22 cellular contexts compared by ENCODE assay signal in the genomic region with DNA sequence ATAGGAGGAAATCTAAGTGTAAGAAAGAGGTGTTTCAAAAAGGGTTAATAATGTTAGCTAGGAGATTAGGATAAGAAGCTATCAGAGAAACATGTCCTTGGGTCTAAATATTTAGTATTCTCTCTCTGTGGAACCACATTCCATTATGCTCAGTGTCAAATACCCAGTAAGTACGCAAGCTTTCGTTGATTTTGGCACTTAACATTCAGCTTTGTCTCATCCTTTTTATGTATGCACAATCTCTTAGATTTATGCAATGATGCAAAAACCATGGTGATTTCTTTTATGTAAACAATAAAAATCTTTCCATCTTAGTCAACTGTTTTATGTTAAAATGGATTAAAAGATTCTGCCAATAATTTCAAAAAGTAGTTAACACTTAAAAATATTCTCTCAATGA.
"Had no signal": no experiment of that assay in that cellular context is flagged by ENCODE, and none has a peak within 500 bp of the region (broad histone marks: within the 10 kb centered on the region; RNA-seq: fewer than 3 reads in every experiment).

No MANE protein-coding gene starts in this region.

- H3K27ac ChIP-seq: epithelial cell of prostate, esophagus muscularis mucosa, gastrocnemius medialis, neural progenitor cell, pancreas, suprapubic skin, thyroid gland had no signal

- H3K4me1 Mint-ChIP-seq: neural progenitor cell had no signal

- H3K4me3 Mint-ChIP-seq: dendritic cell treated with granulocyte-macrophage colony-stimulating factor and Interleukin-4, amounts not matched to agents 40 ng/mL and 50 ng/mL, for 4 days; effector memory CD8-positive, alpha-beta T cell; natural killer cell treated with Interleukin-12 subunit alpha and Interleukin-12 subunit beta and Interleukin-15 and Interleukin-18, amount 100 ng/mL, for 72 hours; neural progenitor cell; type B pancreatic cell had no signal

- H3K36me3 ChIP-seq: esophagus muscularis mucosa, gastrocnemius medialis, neural progenitor cell, pancreas, suprapubic skin, thyroid gland had no signal

- DNase-seq: effector memory CD8-positive, alpha-beta T cell; gastrocnemius medialis; left colon; left ventricle myocardium superior; mesenchymal stem cell; midbrain; nucleus accumbens; pancreas; right cardiac atrium; stimulated activated CD4-positive, alpha-beta T cell treated with anti-CD3 and anti-CD28 coated beads, Interleukin-2, amount 100 ng/mL, for 48 hours; stimulated activated naive CD4-positive, alpha-beta T cell treated with Interleukin-2 at 50 U/mL for 16 hours; thyroid gland had no signal

- H3K27me3 Mint-ChIP-seq: dendritic cell treated with granulocyte-macrophage colony-stimulating factor and Interleukin-4, amounts not matched to agents 40 ng/mL and 50 ng/mL, for 4 days; effector memory CD8-positive, alpha-beta T cell; progenitor cell of endocrine pancreas; type B pancreatic cell had no signal

- H3K4me1 ChIP-seq: gastrocnemius medialis, neural progenitor cell, pancreas, suprapubic skin, thyroid gland had no signal

- H3K9me3 ChIP-seq: esophagus muscularis mucosa, gastrocnemius medialis, pancreas, suprapubic skin, thyroid gland had no signal

- H2AFZ ChIP-seq: neural progenitor cell had no signal

- H3K9ac ChIP-seq: neural progenitor cell had no signal

- H3K27ac Mint-ChIP-seq: dendritic cell treated with granulocyte-macrophage colony-stimulating factor and Interleukin-4, amounts not matched to agents 40 ng/mL and 50 ng/mL, for 4 days; effector memory CD8-positive, alpha-beta T cell; natural killer cell treated with Interleukin-12 subunit alpha and Interleukin-12 subunit beta and Interleukin-15 and Interleukin-18, amount 100 ng/mL, for 72 hours; neural progenitor cell; progenitor cell of endocrine pancreas; type B pancreatic cell had no signal

- ATAC-seq: effector memory CD8-positive, alpha-beta T cell; gastrocnemius medialis; left colon; left ventricle myocardium superior; natural killer cell treated with Interleukin-12 subunit alpha and Interleukin-12 subunit beta and Interleukin-15 and Interleukin-18, amount 100 ng/mL, for 72 hours; pancreas; right cardiac atrium had no signal

- H3K36me3 Mint-ChIP-seq: natural killer cell treated with Interleukin-12 subunit alpha and Interleukin-12 subunit beta and Interleukin-15 and Interleukin-18, amount 100 ng/mL, for 72 hours; neural progenitor cell; type B pancreatic cell had no signal

- H3K4me3 ChIP-seq: esophagus muscularis mucosa, gastrocnemius medialis, lung, neural progenitor cell, pancreas, smooth muscle cell, suprapubic skin, thyroid gland had no signal

- H3K9me3 Mint-ChIP-seq: dendritic cell treated with granulocyte-macrophage colony-stimulating factor and Interleukin-4, amounts not matched to agents 40 ng/mL and 50 ng/mL, for 4 days; natural killer cell treated with Interleukin-12 subunit alpha and Interleukin-12 subunit beta and Interleukin-15 and Interleukin-18, amount 100 ng/mL, for 72 hours; neural progenitor cell; type B pancreatic cell had no signal

- H3K27me3 ChIP-seq: esophagus muscularis mucosa, gastrocnemius medialis, neural progenitor cell, pancreas, suprapubic skin, thyroid gland had no signal

- H3K4me2 ChIP-seq: neural progenitor cell, smooth muscle cell had no signal
